ENCODE assay signal across 13 cellular contexts in genomic region chr7:102140952-102141370, GRCh38.
DNase-seq lines count a peak whose midpoint lies in the region; ATAC-seq and TF ChIP-seq lines count a peak whose summit lies in the region.
"Had no signal": no experiment of that assay in that cellular context is flagged by ENCODE, and none has a peak within 500 bp of the region (broad histone marks: within the 10 kb centered on the region; RNA-seq: fewer than 3 reads in every experiment).

No MANE protein-coding gene starts in this region.

- H3K4me3 ChIP-seq in A673 (ENCODE audit: low read depth, low read length, poor library complexity, severe bottlenecking) (no peak overlapping the region), dorsolateral prefrontal cortex (no peak overlapping the region)
- H3K4me3 ChIP-seq: body of pancreas, esophagus squamous epithelium had no signal

- H3K4me1 ChIP-seq in A673 (ENCODE audit: insufficient read depth, low read length, poor library complexity, severe bottlenecking) (no peaks in the 10 kb centered on the region), foreskin keratinocyte (no peaks in the 10 kb centered on the region)
- H3K4me1 ChIP-seq: body of pancreas, esophagus squamous epithelium had no signal

- peak; percentile 67 for DNase-seq in A673 (ENCODE audit: low spot score)
- DNase-seq in DMS79 treated with DMSO at 0.1 percent for 48 hours (lab: John Stamatoyannopoulos, UW): peak; percentile 78
- peak; percentile 99 for DNase-seq in NOMO-1 treated with DMSO at 0.1 percent for 48 hours (lab: John Stamatoyannopoulos, UW; ENCODE audit: unreplicated experiment)
- peak; percentile 26 for DNase-seq in dermis blood vessel endothelial cell
- DNase-seq in cerebellar cortex (ENCODE audit: low spot score): no peak
- DNase-seq in foreskin keratinocyte: no peak
- DNase-seq in dorsolateral prefrontal cortex: no peak
- DNase-seq: activated CD4-positive, CD25-positive, alpha-beta regulatory T cell treated with anti-CD3 and anti-CD28 coated beads, Interleukin-2, amount 50 U/mL, for 72 hours; esophagus squamous epithelium; GOT3; NCI-H524 had no signal

- no peaks in the 10 kb centered on the region for H3K27me3 ChIP-seq in A673 (replicated peaks; ENCODE audit: insufficient read depth, low read depth, low read length, poor library complexity)
- no peaks in the 10 kb centered on the region for H3K27me3 ChIP-seq in foreskin keratinocyte
- H3K27me3 ChIP-seq in dorsolateral prefrontal cortex: no peaks in the 10 kb centered on the region
- H3K27me3 ChIP-seq: body of pancreas, esophagus squamous epithelium had no signal

- no peak overlapping the region for H3K27ac ChIP-seq in A673 (ENCODE audit: low read depth, low read length, poor library complexity, severe bottlenecking)
- H3K27ac ChIP-seq in foreskin keratinocyte: no peak overlapping the region
- no peak overlapping the region for H3K27ac ChIP-seq in dorsolateral prefrontal cortex
- H3K27ac ChIP-seq: body of pancreas, esophagus squamous epithelium had no signal

- no TSS peak for BruUV-seq in A673 (replicated peaks; lab: Mats Ljungman, UMichigan)

- TF ChIP-seq CTCF in A673 (conservative IDR thresholded peaks at IDR 0.05; ENCODE audit: low read depth, low read length) (no peak), foreskin keratinocyte (conservative IDR thresholded peaks at IDR 0.05) (no peak), dorsolateral prefrontal cortex (IDR thresholded peaks at IDR 0.05 in 54 of 56, conservative IDR thresholded peaks at IDR 0.05 in 2 of 56; ENCODE audit: low read depth in 1 of 56, partially characterized antibody in 56 of 56) (no peak)

- ATAC-seq in foreskin keratinocyte: no peak
- ATAC-seq in activated CD4-positive, CD25-positive, alpha-beta regulatory T cell treated with anti-CD3 and anti-CD28 coated beads, Interleukin-2, amount 50 U/mL, for 24 hours: no peak
- ATAC-seq: body of pancreas had no signal

- POLR2A ChIA-PET in A673 (lab: Charles Lee; ENCODE audit: low non-redundant PET): no interaction called here

- H3K36me3 ChIP-seq in A673 (ENCODE audit: insufficient read depth, low read length, poor library complexity, severe bottlenecking): no peaks in the 10 kb centered on the region

- CTCF ChIA-PET in A673 (lab: Charles Lee): no interaction called here

- no peaks in the 10 kb centered on the region for H3K9me3 ChIP-seq in A673 (ENCODE audit: low read depth, low read length, poor library complexity, severe bottlenecking)
- H3K9me3 ChIP-seq: body of pancreas, esophagus squamous epithelium had no signal

- intact Hi-C loops in A673 (cut with micrococcal nuclease; ENCODE audit: unreplicated experiment): no loop called here
- intact Hi-C loops in dorsolateral prefrontal cortex (cut with DNase I): no loop called here

Comparison
In these comparisons a context has a peak if more than half of its experiments do, and no peak if none do; other contexts are left out.
1. DNase-seq: peak in A673 (single experiment), DMS79 treated with DMSO at 0.1 percent for 48 hours (single experiment), NOMO-1 treated with DMSO at 0.1 percent for 48 hours (single experiment) and dermis blood vessel endothelial cell (single experiment); none in cerebellar cortex (single experiment), foreskin keratinocyte (0 of 2) and dorsolateral prefrontal cortex (0 of 10).